In the genomic region with DNA sequence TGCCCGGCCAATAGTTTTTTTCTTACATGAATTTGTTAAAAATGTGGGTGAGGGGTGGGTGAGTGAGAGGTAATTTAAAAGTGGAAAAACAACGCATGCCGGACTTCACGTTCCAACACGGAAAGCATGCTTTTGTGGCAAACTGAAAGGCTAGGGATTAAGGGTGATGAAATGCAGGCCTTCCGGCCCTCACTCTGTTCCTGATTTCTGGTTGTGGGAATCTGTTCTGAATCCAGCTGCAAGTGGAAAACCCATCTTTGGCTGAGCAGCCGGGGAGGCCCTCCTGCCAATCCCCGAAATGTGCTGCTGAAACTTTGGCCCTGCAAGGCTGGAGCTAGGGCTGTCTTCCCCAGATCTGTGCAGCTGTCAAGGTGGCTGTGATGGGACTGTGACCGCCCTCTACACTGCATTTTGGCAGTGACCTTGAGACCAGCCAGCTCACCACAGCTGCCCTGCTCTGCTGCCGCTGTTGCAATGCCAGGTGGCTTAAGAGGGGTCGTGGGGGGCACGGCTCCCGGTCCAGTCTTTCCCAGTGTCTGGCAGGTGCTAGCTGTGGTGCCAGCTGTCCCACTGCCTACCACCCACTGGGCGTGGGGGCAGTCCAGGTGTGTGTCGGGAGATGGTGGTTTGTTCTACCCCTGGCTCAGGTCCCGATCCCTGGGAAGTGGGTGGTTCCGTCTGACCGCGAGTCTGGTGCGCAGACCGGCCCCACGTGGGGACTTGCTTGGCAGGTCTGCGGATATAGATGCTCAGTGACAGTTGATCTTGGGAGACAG, we compare ENCODE assay signal across 8 cellular contexts. TPM values are rescaled to one million over a fixed set of nuclear protein-coding genes. Genes with fewer than 3 reads are reported as not detected.
DNase-seq lines count a peak whose midpoint lies in the region; ATAC-seq and TF ChIP-seq lines count a peak whose summit lies in the region.

No MANE protein-coding gene starts in this region.

- no peaks in the 10 kb centered on the region for H3K79me2 ChIP-seq in HCT116 (ENCODE audit: insufficient read depth, low read length)

- peaks cover 24% of the 10 kb centered on the region for H3K4me1 Mint-ChIP-seq in activated B cell treated with CpG ODN at 0.5 μM for 24 hours

- H3K4me3 ChIP-seq in AG04450 (ENCODE audit: low read depth, low read length) (peak overlapping the region; percentile 18; the same call in 1 of the 2 replicates), HCT116 (replicated peaks in 1 of 2; ENCODE audit: low read depth in 1 of 2, low read length in 2 of 2) (peak overlapping the region in 1 of 2 experiments; percentile 58; a peak in 1 of 4 replicates), rectal smooth muscle tissue (ENCODE audit: low read length) (peak overlapping the region; percentile 70)

- peaks cover 28 to 42% of the 10 kb centered on the region in 2 experiments for H3K4me1 ChIP-seq in HCT116 (ENCODE audit: control insufficient read depth in 1 of 2, insufficient read depth in 2 of 2, low read length in 2 of 2)
- peaks cover 15% of the 10 kb centered on the region for H3K4me1 ChIP-seq in rectal smooth muscle tissue (ENCODE audit: control insufficient read depth, insufficient read depth, low read length)

- TF ChIP-seq POLR2A in HCT116 (IDR thresholded peaks at IDR 0.05; ENCODE audit: borderline replicate concordance, extremely low read depth, insufficient read depth, insufficient read length) = no peak
- TF ChIP-seq POLR2A in GM18505 (IDR thresholded peaks at IDR 0.05; ENCODE audit: borderline replicate concordance, extremely low read depth, insufficient read depth, insufficient read length) = no peak

- no peaks in the 10 kb centered on the region for H3K36me3 Mint-ChIP-seq in activated B cell treated with CpG ODN at 0.5 μM for 24 hours (ENCODE audit: low read depth)

- no peaks in the 10 kb centered on the region for H3K9me2 ChIP-seq in HCT116 (ENCODE audit: insufficient read depth)

- no peak overlapping the region for H3K27ac Mint-ChIP-seq in activated B cell treated with CpG ODN at 0.5 μM for 24 hours

- DNase-seq in AG04450 (ENCODE audit: low read depth, low spot score) (peak; percentile 32), HCT116 (ENCODE audit: low read depth, low spot score) (no peak), activated B cell treated with CpG ODN at 0.5 μM for 24 hours (no peak), left ventricle myocardium superior (peak; percentile 56)
- DNase-seq in stimulated activated CD4-positive, alpha-beta T cell treated with anti-CD3 and anti-CD28 coated beads, Interleukin-4, amount 100 ng/mL, for 1 hour = no peak

- peak overlapping the region; percentile 72 for H3K9ac ChIP-seq in HCT116 (ENCODE audit: low read length)
- H3K9ac ChIP-seq in rectal smooth muscle tissue (ENCODE audit: low read length) = no peak overlapping the region

- POLR2A ChIA-PET in AG04450 (lab: Yijun Ruan, JAX) = no interaction called here
- POLR2A ChIA-PET in HCT116 (lab: Charles Lee) = interaction anchor here (1.0 kb wide), 1 partner anchor 39 kb away, joined by 3 read pairs; the partner anchor contains the start of gene TET1
- POLR2A ChIA-PET in activated B cell treated with CpG ODN at 0.5 μM for 24 hours (lab: Charles Lee) = interaction anchor here (0.6 to 2.2 kb wide), 3 partner anchors 17 to 122 kb away, joined by 4 to 7 read pairs (median 5); partner anchors contain the start of genes CCAR1 and TET1

- H4K20me1 ChIP-seq in HCT116 (ENCODE audit: insufficient read depth) = no peaks in the 10 kb centered on the region

- no peak overlapping the region for H2AFZ ChIP-seq in HCT116 (ENCODE audit: low read depth, low read length, poor library complexity, severe bottlenecking)

- H3K27me3 Mint-ChIP-seq in activated B cell treated with CpG ODN at 0.5 μM for 24 hours = no peaks in the 10 kb centered on the region

- ATAC-seq in HCT116 (no peak), activated B cell treated with CpG ODN at 0.5 μM for 24 hours (ENCODE audit: low read depth) (no peak), left ventricle myocardium superior (peak; percentile 51), GM18505 (IDR thresholded peaks at IDR 0.05; ENCODE audit: unreplicated experiment) (no peak), GM18511 (IDR thresholded peaks at IDR 0.05; ENCODE audit: unreplicated experiment) (no peak)

- no peaks in the 10 kb centered on the region for H3K9me3 Mint-ChIP-seq in activated B cell treated with CpG ODN at 0.5 μM for 24 hours

- H3K27me3 ChIP-seq in AG04450 (ENCODE audit: control insufficient read depth, insufficient read depth, low read length) = no peaks in the 10 kb centered on the region
- H3K27me3 ChIP-seq in HCT116 (ENCODE audit: insufficient read depth, low read length) = no peaks in the 10 kb centered on the region
- no peaks in the 10 kb centered on the region for H3K27me3 ChIP-seq in rectal smooth muscle tissue (ENCODE audit: control insufficient read depth, insufficient read depth, low read length)

- CTCF ChIA-PET in AG04450 (lab: Charles Lee) = interaction anchor here (0.5 kb wide), 1 partner anchor 251 kb away, joined by 3 read pairs; no protein-coding TSS in a partner anchor
- CTCF ChIA-PET in HCT116 (lab: Charles Lee) = no interaction called here
- CTCF ChIA-PET in activated B cell treated with CpG ODN at 0.5 μM for 24 hours (lab: Charles Lee) = no interaction called here

- peak overlapping the region; percentile 35 for H3K4me3 Mint-ChIP-seq in activated B cell treated with CpG ODN at 0.5 μM for 24 hours

- H3K4me2 ChIP-seq in HCT116 (ENCODE audit: low read length) = peak overlapping the region; percentile 87

- RAD21 ChIA-PET in HCT116 (lab: Charles Lee; ENCODE audit: low non-redundant PET in 1 of 2, low total read pairs in 2 of 2, uncharacterized antibody in 2 of 2, unreplicated experiment in 2 of 2) = no interaction called here

- BruUV-seq in HCT116 (replicated peaks; lab: Mats Ljungman, UMichigan) = no TSS peak

- peak overlapping the region; percentile 92 for H3K27ac ChIP-seq in AG04450 (ENCODE audit: low read depth, low read length)
- no peak overlapping the region for H3K27ac ChIP-seq in HCT116 (ENCODE audit: low read depth, low read length)
- peak overlapping the region; percentile 73 for H3K27ac ChIP-seq in rectal smooth muscle tissue (ENCODE audit: low read depth, low read length)

- H3K9me3 ChIP-seq in AG04450 (ENCODE audit: control insufficient read depth, insufficient read depth, low read length) (no peaks in the 10 kb centered on the region), HCT116 (ENCODE audit: control insufficient read depth in 1 of 2, insufficient read depth in 1 of 2, low read depth in 1 of 2, low read length in 2 of 2) (no peaks in the 10 kb centered on the region)

- no peaks in the 10 kb centered on the region for H3K36me3 ChIP-seq in HCT116 (ENCODE audit: control insufficient read depth in 1 of 2, insufficient read depth in 2 of 2, low read length in 2 of 2)
- no peaks in the 10 kb centered on the region for H3K36me3 ChIP-seq in rectal smooth muscle tissue (ENCODE audit: control insufficient read depth, insufficient read depth, low read length)

- intact Hi-C loops in HCT116 (cut with micrococcal nuclease) = no loop called here
- intact Hi-C loops in activated B cell treated with CpG ODN at 0.5 μM for 24 hours (cut with micrococcal nuclease) = no loop called here
- intact Hi-C loops in left ventricle myocardium superior (cut with micrococcal nuclease) = no loop called here

- no peak for TF ChIP-seq CTCF in AG04450 (IDR thresholded peaks at IDR 0.05; ENCODE audit: low read depth, low read length)
- TF ChIP-seq CTCF in HCT116 (IDR thresholded peaks at IDR 0.05 in 2 of 3, conservative IDR thresholded peaks at IDR 0.05 in 1 of 3; ENCODE audit: borderline replicate concordance in 1 of 3, insufficient read depth in 1 of 3, low read depth in 2 of 3, low read length in 2 of 3) = no peak
- TF ChIP-seq CTCF in activated B cell treated with CpG ODN at 0.5 μM for 24 hours (IDR thresholded peaks at IDR 0.05) = no peak

- TF ChIP-seq RAD21 in HCT116 (IDR thresholded peaks at IDR 0.05; ENCODE audit: low read depth) = no peak

TF ChIP-seq in HCT116, 20 proteins besides CTCF, POLR2A, EP300 and RAD21 (continues in another document):
- TF ChIP-seq FOSL1 (IDR thresholded peaks at IDR 0.05; ENCODE audit: low read depth) = no peak
- TF ChIP-seq SP1 (IDR thresholded peaks at IDR 0.05; ENCODE audit: low read depth) = no peak
- no peak for TF ChIP-seq ELF1 (IDR thresholded peaks at IDR 0.05; ENCODE audit: borderline replicate concordance, low read depth)
- TF ChIP-seq, protein P1, sequence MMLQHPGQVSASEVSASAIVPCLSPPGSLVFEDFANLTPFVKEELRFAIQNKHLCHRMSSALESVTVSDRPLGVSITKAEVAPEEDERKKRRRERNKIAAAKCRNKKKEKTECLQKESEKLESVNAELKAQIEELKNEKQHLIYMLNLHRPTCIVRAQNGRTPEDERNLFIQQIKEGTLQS (IDR thresholded peaks at IDR 0.05) = no peak
- TF ChIP-seq ZFX (IDR thresholded peaks at IDR 0.05) = no peak
- TF ChIP-seq REST (IDR thresholded peaks at IDR 0.05; ENCODE audit: low read depth) = no peak
- TF ChIP-seq SRF (IDR thresholded peaks at IDR 0.05; ENCODE audit: low read depth) = no peak

RNA-seq across cellular contexts. Expression of gene TET1, which starts 39.0 kb away (rescaled TPM):
- polyA plus RNA-seq in AG04450 (2011; rRNA removed) = 2.4 and 3.4 TPM in 2 replicates
- 10.4 and 14.7 TPM in 2 replicates for polyA minus RNA-seq in AG04450 (2011; rRNA and poly(A)+ RNA removed)
- total RNA-seq in HCT116 (2021; ENCODE audit: unreplicated experiment) (2.7 TPM), activated B cell treated with CpG ODN at 0.5 μM for 24 hours (0.54 and 0.69 TPM in 2 replicates), left ventricle myocardium superior (3.6 TPM)
- 0.43 and 0.44 TPM in 2 replicates for polyA plus RNA-seq in HCT116 (2012)

Comparison
In these comparisons a context has a peak if more than half of its experiments do, and no peak if none do; other contexts are left out.
1. DNase-seq: peak in AG04450 (single experiment) and left ventricle myocardium superior (single experiment); none in HCT116 (single experiment), activated B cell treated with CpG ODN at 0.5 μM for 24 hours (single experiment) and stimulated activated CD4-positive, alpha-beta T cell treated with anti-CD3 and anti-CD28 coated beads, Interleukin-4, amount 100 ng/mL, for 1 hour (single experiment).